9 cellular contexts compared by ENCODE assay signal in genomic region chr15:58060575-58060974, GRCh38. TPM values are rescaled to one million over a fixed set of nuclear protein-coding genes. Genes with fewer than 3 reads are reported as not detected.
"Had no signal": no experiment of that assay in that cellular context is flagged by ENCODE, and none has a peak within 500 bp of the region (broad histone marks: within the 10 kb centered on the region; RNA-seq: fewer than 3 reads in every experiment).

No MANE protein-coding gene starts in this region.

- H3K27ac Mint-ChIP-seq: GM23338, H9 had no signal

- H3K4me2 ChIP-seq: GM23338, KMS-11 had no signal

- H3K9me3 Mint-ChIP-seq: GM23338 had no signal

- FAIRE-seq: H1, H54, HTR-8/SVneo had no signal

- ATAC-seq: GM23338 had no signal

- H3K27ac ChIP-seq: KMS-11 had no signal

- H2AFZ ChIP-seq: GM23338 had no signal

- H3K4me3 ChIP-seq: GM23338 had no signal

- DNase-seq: H9, HCEC 1CT, IMR-90, KBM-7 had no signal

- H3K4me3 Mint-ChIP-seq: GM23338, H9 had no signal

- H3K9ac ChIP-seq: KMS-11 had no signal

RNA-seq across cellular contexts. Expression of gene ALDH1A2, which starts 4.9 kb away (rescaled TPM):
- total RNA-seq: IMR-90 had no signal
- polyA plus RNA-seq: GM23338, IMR-90 had no signal
